9 cellular contexts compared by ENCODE assay signal in the genomic region with DNA sequence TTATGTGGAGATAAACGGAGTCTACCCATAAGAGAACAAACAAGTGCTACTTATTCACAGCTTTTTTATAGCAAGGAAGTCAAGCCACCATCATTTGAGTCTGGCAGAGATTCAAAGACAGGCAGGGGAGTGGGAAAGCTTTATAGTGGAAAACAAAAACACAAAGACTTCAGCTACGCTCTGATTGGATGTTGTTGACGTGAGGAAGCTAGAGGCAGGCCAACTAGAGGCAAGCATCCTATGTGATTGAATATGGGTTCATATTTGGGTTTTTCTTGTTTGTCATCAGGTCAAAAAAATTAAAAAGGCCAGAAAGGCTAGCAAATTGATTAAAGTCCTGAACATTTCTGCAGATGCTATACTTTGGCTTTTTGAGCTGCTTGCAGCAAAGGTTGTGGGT. TPM values are rescaled to one million over a fixed set of nuclear protein-coding genes. Genes with fewer than 3 reads are reported as not detected.
DNase-seq lines count a peak whose midpoint lies in the region; ATAC-seq, FAIRE-seq and TF ChIP-seq lines count a peak whose summit lies in the region.
"Had no signal": no experiment of that assay in that cellular context is flagged by ENCODE, and none has a peak within 500 bp of the region (broad histone marks: within the 10 kb centered on the region; RNA-seq: fewer than 3 reads in every experiment).

No MANE protein-coding gene starts in this region.

- DNase-seq in ACHN (peak; percentile 1), HAP-1 (ENCODE audit: low spot score in 2 of 2) (peak in 1 of 2 experiments; percentile 19), T-helper 17 cell (no peak), medulla oblongata (ENCODE audit: extremely low spot score) (peak; percentile 17), kidney (no peak), left lung (no peak), lower leg skin (ENCODE audit: low spot score in 2 of 2) (no peak)
- DNase-seq: MV-4-11 had no signal

- no peaks in the 10 kb centered on the region for H3K36me3 Mint-ChIP-seq in T-helper 17 cell (ENCODE audit: low read depth)

- H3K9ac ChIP-seq in kidney (ENCODE audit: low read length in 2 of 2) = no peak overlapping the region

- H3K27ac Mint-ChIP-seq in T-helper 17 cell = no peak overlapping the region

- H3K4me1 ChIP-seq in HAP-1 (peaks cover 5% of the 10 kb centered on the region), kidney (ENCODE audit: control insufficient read depth in 1 of 2, insufficient read depth in 1 of 2, low read depth in 1 of 2, low read length in 2 of 2) (no peaks in the 10 kb centered on the region), left lung (no peaks in the 10 kb centered on the region)

- H3K27ac ChIP-seq in kidney (ENCODE audit: low read depth in 2 of 2, low read length in 2 of 2) (no peak overlapping the region), left lung (no peak overlapping the region)

- H3K4me3 ChIP-seq in HAP-1 = peak overlapping the region; percentile 71; the same call in 1 of the 2 replicates
- no peak overlapping the region for H3K4me3 ChIP-seq in kidney (ENCODE audit: low read length in 2 of 2)
- H3K4me3 ChIP-seq in left lung = no peak overlapping the region
- no peak overlapping the region for H3K4me3 ChIP-seq in lower leg skin (ENCODE audit: low read depth, poor library complexity, severe bottlenecking)

- H3K9me3 ChIP-seq in HAP-1 (no peaks in the 10 kb centered on the region), T-helper 17 cell (ENCODE audit: control insufficient read depth, low read length, poor library complexity, severe bottlenecking) (no peaks in the 10 kb centered on the region), kidney (ENCODE audit: control insufficient read depth in 1 of 2, low read length in 2 of 2) (no peaks in the 10 kb centered on the region), left lung (no peaks in the 10 kb centered on the region)

- intact Hi-C loops in kidney (cut with DNase I) = no loop called here
- intact Hi-C loops in left lung (cut with DNase I) = no loop called here
- intact Hi-C loops in lower leg skin (cut with DNase I; ENCODE audit: low total_unique reads) = no loop called here

- H3K4me3 Mint-ChIP-seq in T-helper 17 cell = peak overlapping the region; percentile 19

- no peaks in the 10 kb centered on the region for H3K27me3 Mint-ChIP-seq in T-helper 17 cell

- no peak for TF ChIP-seq POLR2A in lower leg skin (IDR thresholded peaks at IDR 0.05)

- 75 to 83% methylated on average over 3 of the region's 3 CpGs for WGBS in lower leg skin, 2 donors

- no peak for FAIRE-seq in kidney (lab: Jason Lieb, UNC)

- H3K36me3 ChIP-seq in HAP-1 (replicated peaks) = peaks cover 21% of the 10 kb centered on the region
- peaks cover 0 to 4% of the 10 kb centered on the region in 2 donors for H3K36me3 ChIP-seq in kidney (ENCODE audit: control insufficient read depth in 1 of 2, insufficient read depth in 2 of 2, low read length in 2 of 2)
- no peaks in the 10 kb centered on the region for H3K36me3 ChIP-seq in left lung

- H3K4me1 Mint-ChIP-seq in T-helper 17 cell = peaks cover 9% of the 10 kb centered on the region

- H3K27me3 ChIP-seq in HAP-1 (ENCODE audit: low read depth) = peaks cover 9% of the 10 kb centered on the region
- H3K27me3 ChIP-seq in left lung = no peaks in the 10 kb centered on the region

- in situ Hi-C loops in ACHN (cut with HindIII; ENCODE audit: low pct_ligation_motif_present, low pct_unique_long_range_greater_than_20kb, low sequenced_read_pairs) (no loop called here), HAP-1 (cut with MboI; ENCODE audit: low sequenced_read_pairs) (no loop called here)

- ATAC-seq in T-helper 17 cell = no peak
- ATAC-seq in HG02610 (IDR thresholded peaks at IDR 0.05; ENCODE audit: unreplicated experiment) = no peak
- ATAC-seq in left lung = no peak

- no peak for TF ChIP-seq CTCF in kidney (IDR thresholded peaks at IDR 0.05; ENCODE audit: borderline replicate concordance, extremely low read depth, insufficient read depth)
- no peak for TF ChIP-seq CTCF in left lung (IDR thresholded peaks at IDR 0.05)
- TF ChIP-seq CTCF in lower leg skin (IDR thresholded peaks at IDR 0.05) = no peak

RNA-seq across cellular contexts. Expression of a gene that starts 0.7 kb away (rescaled TPM):
- 10 to 100 TPM in 1 of 2 donors, 1 to 10 TPM in 1; 6.6 to 11.9 TPM for total RNA-seq in T-helper 17 cell
- total RNA-seq in kidney = 96.8 TPM
- polyA plus RNA-seq in kidney (ENCODE audit: insufficient read depth, low read depth, low replicate concordance) = 193 TPM
- total RNA-seq in left lung = 10 to 100 TPM; 67.5 to 77.2 TPM
- 10 to 100 TPM; 63.7 to 98.8 (median 80.4) TPM for total RNA-seq in lower leg skin

RNA-seq across cellular contexts. Expression of a gene that starts 23.2 kb away (rescaled TPM):
- total RNA-seq in T-helper 17 cell = 1 to 10 TPM; 5.2 to 7.6 TPM
- total RNA-seq in kidney = 34.2 TPM
- polyA plus RNA-seq in kidney (ENCODE audit: insufficient read depth, low read depth, low replicate concordance) = 70.1 TPM
- total RNA-seq in left lung = 10 to 100 TPM; 20.8 to 21.3 TPM
- 10 to 100 TPM; 18.4 to 21.5 (median 19.5) TPM for total RNA-seq in lower leg skin

RNA-seq across cellular contexts. Expression of a gene that starts 44.2 kb away (rescaled TPM):
- total RNA-seq in T-helper 17 cell = 1 to 10 TPM; 3.7 to 4.7 TPM
- total RNA-seq in kidney = 30.3 TPM
- 32.5 TPM for polyA plus RNA-seq in kidney (ENCODE audit: insufficient read depth, low read depth, low replicate concordance)
- total RNA-seq in left lung = 10 to 100 TPM; 27.3 to 29.5 TPM
- total RNA-seq in lower leg skin = 10 to 100 TPM; 27.3 to 44.2 (median 38.6) TPM

Comparison
In these comparisons a context has a peak if more than half of its experiments do, and no peak if none do; other contexts are left out.
1. DNase-seq: peak in ACHN (single experiment) and medulla oblongata (single experiment); none in T-helper 17 cell (0 of 3), kidney (single experiment), left lung (0 of 2) and lower leg skin (0 of 2).